In the genomic region with DNA sequence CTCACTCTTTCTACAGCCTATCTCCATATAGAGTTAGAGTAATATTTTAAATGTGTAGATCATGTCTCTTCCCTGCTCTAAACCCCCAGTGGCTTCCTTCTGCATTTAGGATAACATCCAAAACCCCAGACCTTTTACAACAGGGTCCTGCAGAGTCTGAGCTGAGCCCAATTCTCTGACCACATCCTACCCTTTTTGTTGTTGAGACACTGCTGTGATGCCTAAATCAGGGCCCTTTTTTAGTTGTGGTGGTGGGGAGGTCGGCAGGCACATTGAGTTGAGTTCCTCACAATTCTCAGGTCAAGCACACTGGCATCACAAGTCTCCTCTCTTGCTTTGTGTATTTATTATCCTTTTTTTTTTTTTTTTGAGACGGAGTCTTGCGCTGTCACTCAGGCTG, we compare ENCODE assay signal across 20 cellular contexts.
"Had no signal": no experiment of that assay in that cellular context is flagged by ENCODE, and none has a peak within 500 bp of the region (broad histone marks: within the 10 kb centered on the region; RNA-seq: fewer than 3 reads in every experiment).

No MANE protein-coding gene starts in this region.

- ATAC-seq: activated CD4-positive, alpha-beta T cell treated with anti-CD3 and anti-CD28 coated beads for 36 hours; activated T-helper 17 cell treated with anti-CD3 and anti-CD28 coated beads, Interleukin-2, amount 50 U/mL, for 72 hours; effector memory CD8-positive, alpha-beta T cell; esophagus mucosa; heart left ventricle; left ventricle myocardium superior; right lobe of liver; stimulated activated effector memory CD8-positive, alpha-beta T cell treated with anti-CD3 and anti-CD28 coated beads, Interleukin-12 subunit alpha, Interleukin-12 subunit beta, amount 100 ng/mL, for 72 hours; stimulated activated naive CD8-positive, alpha-beta T cell treated with anti-CD3 and anti-CD28 coated beads, Interleukin-15, amount 100 ng/mL, for 72 hours had no signal

- H3K9me3 Mint-ChIP-seq: activated B cell treated with CpG ODN at 0.5 μM for 24 hours; activated CD4-positive, alpha-beta memory T cell treated with anti-CD3 and anti-CD28 coated beads for 36 hours; activated T-helper 17 cell treated with anti-CD3 and anti-CD28 coated beads, Interleukin-2, amount 50 U/mL, for 72 hours; effector memory CD8-positive, alpha-beta T cell; stimulated activated effector memory CD8-positive, alpha-beta T cell treated with anti-CD3 and anti-CD28 coated beads, Interleukin-12 subunit alpha, Interleukin-12 subunit beta, amount 100 ng/mL, for 72 hours; stimulated activated naive CD8-positive, alpha-beta T cell treated with anti-CD3 and anti-CD28 coated beads, Interleukin-15, amount 100 ng/mL, for 72 hours; T-helper 1 cell treated with Interleukin-12 subunit alpha and Interleukin-12 subunit beta and Interleukin-4 antibody, amounts not matched to agents 30 μg/mL and 1 μg/mL, for 36 hours had no signal

- H3K4me3 Mint-ChIP-seq: activated B cell treated with CpG ODN at 0.5 μM for 24 hours; activated CD4-positive, alpha-beta memory T cell treated with anti-CD3 and anti-CD28 coated beads for 36 hours; activated CD4-positive, alpha-beta T cell treated with anti-CD3 and anti-CD28 coated beads for 36 hours; activated T-helper 17 cell treated with anti-CD3 and anti-CD28 coated beads, Interleukin-2, amount 50 U/mL, for 72 hours; effector memory CD8-positive, alpha-beta T cell; stimulated activated effector memory CD8-positive, alpha-beta T cell treated with anti-CD3 and anti-CD28 coated beads, Interleukin-12 subunit alpha, Interleukin-12 subunit beta, amount 100 ng/mL, for 72 hours; stimulated activated naive CD8-positive, alpha-beta T cell treated with anti-CD3 and anti-CD28 coated beads, Interleukin-15, amount 100 ng/mL, for 72 hours; T-helper 1 cell treated with Interleukin-12 subunit alpha and Interleukin-12 subunit beta and Interleukin-4 antibody, amounts not matched to agents 30 μg/mL and 1 μg/mL, for 36 hours had no signal

- H3K4me3 ChIP-seq: colonic mucosa, dorsolateral prefrontal cortex, heart left ventricle, right lobe of liver, skin epidermis, tibial nerve had no signal

- H3K27ac ChIP-seq: colonic mucosa, right lobe of liver, skin epidermis, tibial nerve had no signal

- H3K27me3 ChIP-seq: colonic mucosa, dorsolateral prefrontal cortex, heart left ventricle, right lobe of liver, tibial nerve had no signal

- H3K27ac Mint-ChIP-seq: activated CD4-positive, alpha-beta memory T cell treated with anti-CD3 and anti-CD28 coated beads for 36 hours; activated CD4-positive, alpha-beta T cell treated with anti-CD3 and anti-CD28 coated beads for 36 hours; activated T-helper 17 cell treated with anti-CD3 and anti-CD28 coated beads, Interleukin-2, amount 50 U/mL, for 72 hours; effector memory CD8-positive, alpha-beta T cell; stimulated activated effector memory CD8-positive, alpha-beta T cell treated with anti-CD3 and anti-CD28 coated beads, Interleukin-12 subunit alpha, Interleukin-12 subunit beta, amount 100 ng/mL, for 72 hours; stimulated activated naive CD8-positive, alpha-beta T cell treated with anti-CD3 and anti-CD28 coated beads, Interleukin-15, amount 100 ng/mL, for 72 hours; T-helper 1 cell treated with Interleukin-12 subunit alpha and Interleukin-12 subunit beta and Interleukin-4 antibody, amounts not matched to agents 30 μg/mL and 1 μg/mL, for 36 hours had no signal

- DNase-seq: activated B cell treated with CpG ODN at 0.5 μM for 24 hours; activated CD4-positive, alpha-beta memory T cell treated with anti-CD3 and anti-CD28 coated beads for 36 hours; activated CD4-positive, alpha-beta T cell treated with anti-CD3 and anti-CD28 coated beads for 36 hours; activated T-cell treated with anti-CD3 and anti-CD28 coated beads, Interleukin-2, amount 50 U/mL, for 1 hour; colonic mucosa; dorsolateral prefrontal cortex; effector memory CD8-positive, alpha-beta T cell; heart left ventricle; left ventricle myocardium superior; mammary epithelial cell; right lobe of liver; stimulated activated CD4-positive, alpha-beta T cell treated with anti-CD3 and anti-CD28 coated beads, Interleukin-1b, Interleukin-23, amount 100 ng/mL, for 48 hours; stimulated activated naive CD8-positive, alpha-beta T cell treated with anti-CD3 and anti-CD28 coated beads, Interleukin-15, amount 100 ng/mL, for 72 hours; T1000 had no signal

- H3K9me3 ChIP-seq: colonic mucosa, heart left ventricle, right lobe of liver, tibial nerve had no signal

- H3K36me3 ChIP-seq: colonic mucosa had no signal

- H3K27me3 Mint-ChIP-seq: activated B cell treated with CpG ODN at 0.5 μM for 24 hours; activated CD4-positive, alpha-beta memory T cell treated with anti-CD3 and anti-CD28 coated beads for 36 hours; activated CD4-positive, alpha-beta T cell treated with anti-CD3 and anti-CD28 coated beads for 36 hours; activated T-helper 17 cell treated with anti-CD3 and anti-CD28 coated beads, Interleukin-2, amount 50 U/mL, for 72 hours; effector memory CD8-positive, alpha-beta T cell; stimulated activated naive CD8-positive, alpha-beta T cell treated with anti-CD3 and anti-CD28 coated beads, Interleukin-15, amount 100 ng/mL, for 72 hours had no signal
